In the genomic region with DNA sequence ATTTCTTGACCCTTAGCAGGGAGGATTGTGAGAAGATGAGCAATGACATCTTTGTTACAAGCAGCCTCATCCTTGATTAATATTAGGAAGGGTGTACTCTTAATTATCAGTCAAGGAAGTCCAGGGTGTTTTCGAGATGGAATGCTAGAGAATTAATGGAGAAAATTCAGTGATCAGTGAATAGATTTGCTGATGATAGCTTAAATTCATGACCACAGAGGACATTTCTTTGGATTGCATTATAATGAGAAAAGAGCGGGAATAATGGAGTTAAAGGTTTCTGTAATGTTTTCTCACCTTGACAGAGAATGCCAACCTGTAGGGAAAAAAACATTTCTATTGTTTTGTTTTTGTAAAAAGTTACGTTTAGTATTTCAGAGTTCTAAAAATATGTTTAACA, we compare ENCODE assay signal across 28 cellular contexts.
"Had no signal": no experiment of that assay in that cellular context is flagged by ENCODE, and none has a peak within 500 bp of the region (broad histone marks: within the 10 kb centered on the region; RNA-seq: fewer than 3 reads in every experiment).

No MANE protein-coding gene starts in this region.

- DNase-seq: colonic mucosa; cortex of kidney; effector CD8-positive, alpha-beta T cell; effector memory CD8-positive, alpha-beta T cell; endodermal cell; erythroblast; esophagus squamous epithelium; foreskin fibroblast; foreskin melanocyte; gastrocnemius medialis; glutamatergic neuron; head of caudate nucleus; heart right ventricle; hippocampal formation; left cardiac atrium; left lung; left ventricle myocardium superior; lower lobe of right lung; mesenchymal stem cell; mucosa of descending colon; naive B cell had no signal

- H3K4me3 Mint-ChIP-seq: dendritic cell treated with granulocyte-macrophage colony-stimulating factor and Interleukin-4, amounts not matched to agents 40 ng/mL and 50 ng/mL, for 4 days; effector memory CD8-positive, alpha-beta T cell; endodermal cell; mesothelial cell of epicardium; naive B cell had no signal

- H3K9me3 Mint-ChIP-seq: dendritic cell treated with granulocyte-macrophage colony-stimulating factor and Interleukin-4, amounts not matched to agents 40 ng/mL and 50 ng/mL, for 4 days; effector memory CD8-positive, alpha-beta T cell; endodermal cell; mesothelial cell of epicardium had no signal

- H3K9me3 ChIP-seq: colonic mucosa, esophagus squamous epithelium, gastrocnemius medialis, left lung, lower lobe of right lung, mucosa of descending colon had no signal

- H3K4me1 ChIP-seq: colonic mucosa, esophagus squamous epithelium, gastrocnemius medialis, left lung, lower lobe of right lung had no signal

- H3K4me3 ChIP-seq: colonic mucosa, esophagus squamous epithelium, gastrocnemius medialis, heart right ventricle, left lung, lower lobe of right lung, mucosa of descending colon had no signal

- H3K27me3 ChIP-seq: colonic mucosa, esophagus squamous epithelium, gastrocnemius medialis, heart right ventricle, left lung had no signal

- ATAC-seq: effector memory CD8-positive, alpha-beta T cell; esophagus mucosa; gastrocnemius medialis; heart right ventricle; left cardiac atrium; left lung; left ventricle myocardium superior; lower lobe of right lung had no signal

- H3K36me3 Mint-ChIP-seq: naive B cell had no signal

- H3K27ac ChIP-seq: colonic mucosa, epithelial cell of prostate, esophagus squamous epithelium, gastrocnemius medialis, heart right ventricle, left lung, lower lobe of right lung had no signal

- FAIRE-seq: endometrium, islet of Langerhans, keratinocyte had no signal

- H3K36me3 ChIP-seq: colonic mucosa, esophagus squamous epithelium, left lung, lower lobe of right lung had no signal

- H3K27ac Mint-ChIP-seq: dendritic cell treated with granulocyte-macrophage colony-stimulating factor and Interleukin-4, amounts not matched to agents 40 ng/mL and 50 ng/mL, for 4 days; effector memory CD8-positive, alpha-beta T cell; endodermal cell; mesothelial cell of epicardium; naive B cell had no signal

- H3K4me1 Mint-ChIP-seq: naive B cell had no signal
